ENCODE assay signal across 2 cellular contexts in the genomic region with DNA sequence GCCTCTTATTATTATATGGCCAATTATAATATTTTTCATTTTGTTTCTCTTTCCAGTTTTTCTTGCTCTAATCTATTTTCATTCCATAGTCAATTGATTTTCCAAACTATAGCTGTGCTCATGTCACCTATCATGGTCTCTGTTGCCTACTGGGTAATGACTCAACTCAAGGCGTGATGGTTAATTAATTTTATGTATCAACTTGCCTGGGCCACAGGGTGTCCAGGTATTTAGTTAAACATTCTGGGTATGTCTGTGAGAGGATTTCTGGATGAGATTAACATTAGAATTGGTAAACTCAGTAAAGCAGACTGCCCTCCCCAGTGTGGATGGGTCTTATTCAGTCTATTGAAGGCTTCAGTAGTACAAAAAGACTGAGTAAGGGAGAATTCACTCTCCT.
TF ChIP-seq lines count a peak whose summit lies in the region.

No MANE protein-coding gene starts in this region.

TF ChIP-seq in IMR-90, 13 proteins besides CTCF, POLR2A, EP300 and RAD21:
- TF ChIP-seq SMC3 (IDR thresholded peaks at IDR 0.05; ENCODE audit: low read depth, low read length), result no peak
- no peak for TF ChIP-seq MXI1 (IDR thresholded peaks at IDR 0.05; ENCODE audit: borderline replicate concordance, low read depth, low read length)
- no peak for TF ChIP-seq CHD1 (IDR thresholded peaks at IDR 0.05; ENCODE audit: low read depth, low read length)
- TF ChIP-seq MAFK (IDR thresholded peaks at IDR 0.05; ENCODE audit: low read depth, low read length), result no peak
- no peak for TF ChIP-seq RFX5 (IDR thresholded peaks at IDR 0.05; ENCODE audit: low read depth, low read length)
- TF ChIP-seq RCOR1 (IDR thresholded peaks at IDR 0.05; ENCODE audit: insufficient replicate concordance, low read length), result no peak
- no peak for TF ChIP-seq FOS (IDR thresholded peaks at IDR 0.05; ENCODE audit: low read depth, low read length)
- TF ChIP-seq, protein P1, sequence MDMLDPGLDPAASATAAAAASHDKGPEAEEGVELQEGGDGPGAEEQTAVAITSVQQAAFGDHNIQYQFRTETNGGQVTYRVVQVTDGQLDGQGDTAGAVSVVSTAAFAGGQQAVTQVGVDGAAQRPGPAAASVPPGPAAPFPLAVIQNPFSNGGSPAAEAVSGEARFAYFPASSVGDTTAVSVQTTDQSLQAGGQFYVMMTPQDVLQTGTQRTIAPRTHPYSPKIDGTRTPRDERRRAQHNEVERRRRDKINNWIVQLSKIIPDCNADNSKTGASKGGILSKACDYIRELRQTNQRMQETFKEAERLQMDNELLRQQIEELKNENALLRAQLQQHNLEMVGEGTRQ (IDR thresholded peaks at IDR 0.05; ENCODE audit: low read depth, low read length), result no peak
- no peak for TF ChIP-seq NFE2L2 (IDR thresholded peaks at IDR 0.05; ENCODE audit: low read depth, low read length)

TF ChIP-seq in endothelial cell of umbilical vein, 7 proteins besides CTCF, POLR2A, EP300 and RAD21:
- TF ChIP-seq MYC (IDR thresholded peaks at IDR 0.05; ENCODE audit: low read depth, low read length) (no peak), FOS (IDR thresholded peaks at IDR 0.05; ENCODE audit: borderline replicate concordance, insufficient read depth, low read length) (no peak), EZH2 (IDR thresholded peaks at IDR 0.05; ENCODE audit: borderline replicate concordance, low read depth, low read length, severe bottlenecking) (no peak), MAX (IDR thresholded peaks at IDR 0.05; ENCODE audit: insufficient read depth, insufficient read length) (no peak), POLR2AphosphoS5 (IDR thresholded peaks at IDR 0.05; ENCODE audit: insufficient read depth, low read depth, low read length) (no peak), GATA2 (IDR thresholded peaks at IDR 0.05; ENCODE audit: insufficient read depth, insufficient read length, low read depth, low read length) (no peak), JUN (IDR thresholded peaks at IDR 0.05; ENCODE audit: borderline replicate concordance, insufficient read depth, insufficient read length, low read depth) (no peak)
